ENCODE assay signal across 18 cellular contexts in genomic region chr11:130369713-130370112, GRCh38. TPM values are rescaled to one million over a fixed set of nuclear protein-coding genes. Genes with fewer than 3 reads are reported as not detected.
DNase-seq lines count a peak whose midpoint lies in the region; ATAC-seq and TF ChIP-seq lines count a peak whose summit lies in the region.
"Had no signal": no experiment of that assay in that cellular context is flagged by ENCODE, and none has a peak within 500 bp of the region (broad histone marks: within the 10 kb centered on the region; RNA-seq: fewer than 3 reads in every experiment).

No MANE protein-coding gene starts in this region.

- H3K27me3 ChIP-seq in psoas muscle (ENCODE audit: insufficient read depth in 3 of 3, low read length in 2 of 3): no peaks in the 10 kb centered on the region
- H3K27me3 ChIP-seq: BLaER1 treated with 17β-estradiol and CSF1 and Interleukin-3, amounts not matched to agents 10 nM and 100 nM had no signal

- TF ChIP-seq CTCF in psoas muscle (IDR thresholded peaks at IDR 0.05) (no peak), GM10248 (IDR thresholded peaks at IDR 0.05; ENCODE audit: control extremely low read depth, extremely low read depth, low read depth, missing control alignments) (no peak)

- DNase-seq in Ammon's horn (ENCODE audit: low spot score) (peak; percentile 82), caudate nucleus (lab: John Stamatoyannopoulos, UW) (peak in 40 of 61 donors; percentile 8 to 68 (median 33)), inferior parietal cortex (ENCODE audit: extremely low spot score) (peak; percentile 72), psoas muscle (no peak), GM10248 (ENCODE audit: extremely low spot score) (no peak), retina (no peak), NCI-H446 treated with DMSO at 0.1 percent for 48 hours (lab: John Stamatoyannopoulos, UW) (no peak)
- DNase-seq: DMS153, NCI-H1105 treated with DMSO at 0.1 percent for 48 hours, NCI-H187, NCI-H69, OCI-M1 had no signal

- POLR2A ChIA-PET in GM10248 (lab: Yijun Ruan, JAX): no interaction called here

- no peaks in the 10 kb centered on the region for H3K9me3 ChIP-seq in psoas muscle
- H3K9me3 ChIP-seq: BLaER1 treated with 17β-estradiol and CSF1 and Interleukin-3, amounts not matched to agents 10 nM and 100 nM had no signal

- H3K27ac ChIP-seq in caudate nucleus (ENCODE audit: low read depth, low read length) (peak overlapping the region; percentile 95), psoas muscle (peak overlapping the region; percentile 79)
- H3K27ac ChIP-seq: BLaER1 treated with 17β-estradiol and CSF1 and Interleukin-3, amounts not matched to agents 10 nM and 100 nM; GM23248; RWPE1 had no signal

- CTCF ChIA-PET in GM10248 (lab: Yijun Ruan, JAX): interaction anchor here (1.0 to 2.1 kb wide), 4 partner anchors 19 to 157 kb away, joined by 3 to 13 read pairs (median 5); no protein-coding TSS in a partner anchor

- 36 to 50% (median 38%) methylated on average over 4 of the region's 4 CpGs for WGBS in psoas muscle, 3 donors

- intact Hi-C loops in psoas muscle (cut with DNase I): loop anchor here (2.0 to 10.0 kb wide), 5 partner anchors 52 to 157 kb away; partner anchors contain the start of gene ZBTB44 (in 1 of the 2)

- no peaks in the 10 kb centered on the region for H3K36me3 ChIP-seq in psoas muscle (ENCODE audit: insufficient read depth in 1 of 2, low read depth in 1 of 2)
- H3K36me3 ChIP-seq: BLaER1 treated with 17β-estradiol and CSF1 and Interleukin-3, amounts not matched to agents 10 nM and 100 nM had no signal

- peaks cover 28% of the 10 kb centered on the region for H3K4me1 ChIP-seq in psoas muscle
- H3K4me1 ChIP-seq: BLaER1 treated with 17β-estradiol and CSF1 and Interleukin-3, amounts not matched to agents 10 nM and 100 nM had no signal

- H3K4me3 ChIP-seq in psoas muscle: peak overlapping the region; percentile 22
- H3K4me3 ChIP-seq: BLaER1 treated with 17β-estradiol and CSF1 and Interleukin-3, amounts not matched to agents 10 nM and 100 nM; GM23248 had no signal

- ATAC-seq in psoas muscle (no peak), HG03520 (IDR thresholded peaks at IDR 0.05; ENCODE audit: unreplicated experiment) (no peak)
- ATAC-seq: HCT116 had no signal

RNA-seq across cellular contexts. Expression of gene ZBTB44, which starts 55.0 kb away (rescaled TPM):
- total RNA-seq in psoas muscle: 10 to 100 TPM; 58.6 to 77.2 (median 71.7) TPM
- polyA plus RNA-seq in psoas muscle: 10 to 100 TPM in 2 of 3 donors, 1 to 10 TPM in 1; 8.6 to 47.5 (median 20.6) TPM

RNA-seq across cellular contexts. Expression of gene ADAMTS8, which starts 58.7 kb away (rescaled TPM):
- 1 to 10 TPM in 1 of 4 donors, under 1 TPM in 2, not detected in 1; 0.14 to 1.2 (median 0.79) TPM for total RNA-seq in psoas muscle
- polyA plus RNA-seq in psoas muscle: under 1 TPM; 0.12 to 0.42 (median 0.23) TPM
- total RNA-seq: LHCN-M2 had no signal

Comparison
In these comparisons a context has a peak if more than half of its experiments do, and no peak if none do; other contexts are left out.
1. DNase-seq: peak in Ammon's horn (single experiment), caudate nucleus (40 of 61) and inferior parietal cortex (single experiment); none in psoas muscle (0 of 2), GM10248 (single experiment), retina (single experiment) and NCI-H446 treated with DMSO at 0.1 percent for 48 hours (single experiment).